In the genomic region with DNA sequence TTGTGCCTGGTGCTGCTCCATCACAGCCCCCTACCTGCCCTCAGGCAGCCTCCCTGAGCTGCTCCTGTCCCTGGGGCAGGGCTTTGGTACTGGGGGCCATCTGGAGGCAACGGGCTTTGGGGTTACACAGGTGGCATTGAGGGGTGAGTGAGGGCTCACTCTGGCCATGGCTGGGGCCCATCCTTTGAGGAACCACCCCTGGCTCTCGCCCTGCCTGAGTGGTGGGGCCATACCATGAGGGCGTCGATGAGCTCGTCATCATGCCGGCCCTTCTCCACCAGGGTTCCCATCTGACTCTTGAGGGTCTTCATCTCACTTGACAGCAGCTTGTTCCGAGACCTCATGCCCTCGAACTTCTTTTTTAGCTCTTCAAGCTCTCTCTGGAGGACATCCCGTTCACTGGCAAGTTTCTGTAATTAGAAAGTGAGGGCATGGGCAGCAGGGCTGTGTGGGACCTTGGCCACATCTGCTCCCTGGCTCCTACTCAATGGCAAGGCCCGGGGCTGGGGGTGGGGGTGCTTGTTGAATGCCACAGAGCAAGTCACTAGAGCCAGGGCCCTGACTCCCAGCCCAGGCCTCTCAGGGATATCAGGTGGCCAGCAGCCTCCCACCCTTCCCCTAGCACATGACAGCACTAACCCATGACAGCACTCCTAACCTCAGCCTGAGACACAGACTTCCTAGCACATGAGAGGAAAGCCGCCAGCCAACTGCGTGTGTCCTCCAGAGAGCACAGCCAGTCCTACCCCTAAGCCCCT, we compare ENCODE assay signal across 17 cellular contexts. TPM values are rescaled to one million over a fixed set of nuclear protein-coding genes. Genes with fewer than 3 reads are reported as not detected.
DNase-seq lines count a peak whose midpoint lies in the region; ATAC-seq and TF ChIP-seq lines count a peak whose summit lies in the region.
"Had no signal": no experiment of that assay in that cellular context is flagged by ENCODE, and none has a peak within 500 bp of the region (broad histone marks: within the 10 kb centered on the region; RNA-seq: fewer than 3 reads in every experiment).

No MANE protein-coding gene starts in this region.

- no peak for ATAC-seq in left lobe of liver
- ATAC-seq: activated CD8-positive, alpha-beta T cell treated with anti-CD3 and anti-CD28 coated beads, Interleukin-2, amount 10 ng/mL, durations not matched to agents 7 days and 5 days had no signal

- peak; percentile 16 to 25 for DNase-seq in SJCRH30
- DNase-seq in dorsolateral prefrontal cortex: peak in 9 of 10 donors; percentile 70 to 93 (median 89)
- DNase-seq in left lobe of liver (ENCODE audit: low spot score): peak; percentile 43
- peak in 46 of 49 donors; percentile 33 to 93 (median 76) for DNase-seq in substantia nigra (lab: John Stamatoyannopoulos, UW)
- no peak for DNase-seq in COLO668 (lab: John Stamatoyannopoulos, UW; ENCODE audit: unreplicated experiment)
- DNase-seq in SW480 (ENCODE audit: low spot score): no peak
- DNase-seq in GM13976 (ENCODE audit: low spot score): no peak
- no peak for DNase-seq in SHP77 (lab: John Stamatoyannopoulos, UW)
- DNase-seq: activated CD8-positive, alpha-beta T cell treated with anti-CD3 and anti-CD28 coated beads, Interleukin-2, amount 10 ng/mL, durations not matched to agents 7 days and 5 days; activated naive CD8-positive, alpha-beta T cell treated with anti-CD3 and anti-CD28 coated beads, Interleukin-2, amount 10 ng/mL, durations not matched to agents 7 days and 5 days; CD4-positive, alpha-beta memory T cell; effector CD8-positive, alpha-beta T cell; mammary epithelial cell; NCI-H446; PC-9 had no signal

- H3K4me3 ChIP-seq in SJCRH30 (no peak overlapping the region), dorsolateral prefrontal cortex (no peak overlapping the region)
- H3K4me3 ChIP-seq: PC-9 had no signal

- no peaks in the 10 kb centered on the region for H3K4me1 ChIP-seq in SJCRH30

- intact Hi-C loops in dorsolateral prefrontal cortex (cut with DNase I): loop anchor here in 1 of 2 donors (2.0 to 5.0 kb wide), 2 partner anchors 37 to 85 kb away; a partner anchor contains a TSS

- no peak overlapping the region for H3K27ac ChIP-seq in SJCRH30
- H3K27ac ChIP-seq in dorsolateral prefrontal cortex: peak overlapping the region; percentile 69 to 100 (median 93)
- H3K27ac ChIP-seq in substantia nigra (ENCODE audit: low read depth, low read length, poor library complexity, severe bottlenecking): peak overlapping the region; percentile 98
- H3K27ac ChIP-seq: PC-9 had no signal

- TF ChIP-seq CTCF in dorsolateral prefrontal cortex (IDR thresholded peaks at IDR 0.05 in 54 of 56, conservative IDR thresholded peaks at IDR 0.05 in 2 of 56; ENCODE audit: low read depth in 1 of 56, partially characterized antibody in 56 of 56) (peak in 1 of 56 donors; percentile 18), GM13976 (IDR thresholded peaks at IDR 0.05; ENCODE audit: borderline replicate concordance, control extremely low read depth, extremely low read depth, insufficient read depth, missing control alignments) (no peak)

- in situ Hi-C loops in GM13976 (cut with MboI; ENCODE audit: low sequenced_read_pairs, unreplicated experiment): no loop called here

- H3K36me3 ChIP-seq in SJCRH30: no peaks in the 10 kb centered on the region

- H3K9me3 ChIP-seq in SJCRH30 (replicated peaks): no peaks in the 10 kb centered on the region

- H3K27me3 ChIP-seq in SJCRH30 (no peaks in the 10 kb centered on the region), dorsolateral prefrontal cortex (no peaks in the 10 kb centered on the region)

RNA-seq across cellular contexts. Expression of a gene that starts 33.5 kb away (rescaled TPM):
- total RNA-seq in SJCRH30 (2014; rRNA removed; shearing (Covaris generic)): 0.33 and 0.34 TPM in 2 replicates
- total RNA-seq in dorsolateral prefrontal cortex (10 to 100 TPM in 9 of 120 experiments, 1 to 10 TPM in 110, under 1 TPM in 1; 0.52 to 15.0 (median 6.0) TPM), left lobe of liver (1.6 TPM)

RNA-seq across cellular contexts. Expression of a gene that starts 37.0 kb away (rescaled TPM):
- not detected in 2 replicates for total RNA-seq in SJCRH30 (2014; rRNA removed; shearing (Covaris generic))
- total RNA-seq in dorsolateral prefrontal cortex (100 to 1,000 TPM in 90 of 120 experiments, 10 to 100 TPM in 30; 39.4 to 400 (median 145) TPM), left lobe of liver (0.40 TPM)
- total RNA-seq: activated CD8-positive, alpha-beta T cell treated with anti-CD3 and anti-CD28 coated beads, Interleukin-2, amount 10 ng/mL, durations not matched to agents 7 days and 5 days; activated naive CD8-positive, alpha-beta T cell treated with anti-CD3 and anti-CD28 coated beads, Interleukin-2, amount 10 ng/mL, durations not matched to agents 7 days and 5 days; CD4-positive, alpha-beta memory T cell; mammary epithelial cell; MCF 10A; PC-9; pulmonary artery endothelial cell had no signal

RNA-seq across cellular contexts. Expression of a gene that starts 54.2 kb away (rescaled TPM):
- 0.59 and 0.71 TPM in 2 replicates for total RNA-seq in SJCRH30 (2014; rRNA removed; shearing (Covaris generic))
- total RNA-seq in dorsolateral prefrontal cortex: under 1 TPM in 16 of 120 experiments, not detected in 104; 0.16 to 0.51 (median 0.24) TPM
- not detected for total RNA-seq in left lobe of liver
- total RNA-seq: activated CD8-positive, alpha-beta T cell treated with anti-CD3 and anti-CD28 coated beads, Interleukin-2, amount 10 ng/mL, durations not matched to agents 7 days and 5 days; activated naive CD8-positive, alpha-beta T cell treated with anti-CD3 and anti-CD28 coated beads, Interleukin-2, amount 10 ng/mL, durations not matched to agents 7 days and 5 days; CD4-positive, alpha-beta memory T cell; mammary epithelial cell; MCF 10A; PC-9; pulmonary artery endothelial cell had no signal

Comparison
In these comparisons a context has a peak if more than half of its experiments do, and no peak if none do; other contexts are left out.
1. DNase-seq: peak in SJCRH30 (2 of 2), dorsolateral prefrontal cortex (9 of 10), left lobe of liver (single experiment) and substantia nigra (46 of 49); none in COLO668 (single experiment), SW480 (single experiment), GM13976 (single experiment) and SHP77 (0 of 2).
2. RNA of a gene that starts 37.0 kb away (total RNA-seq): 39.4 to 400 TPM in dorsolateral prefrontal cortex; 0.40 TPM in left lobe of liver (single experiment) and not detected in SJCRH30; every median in the first group is over 10 times any median in the second.